Comparison of ENCODE assay signal across 8 cellular contexts in the genomic region with DNA sequence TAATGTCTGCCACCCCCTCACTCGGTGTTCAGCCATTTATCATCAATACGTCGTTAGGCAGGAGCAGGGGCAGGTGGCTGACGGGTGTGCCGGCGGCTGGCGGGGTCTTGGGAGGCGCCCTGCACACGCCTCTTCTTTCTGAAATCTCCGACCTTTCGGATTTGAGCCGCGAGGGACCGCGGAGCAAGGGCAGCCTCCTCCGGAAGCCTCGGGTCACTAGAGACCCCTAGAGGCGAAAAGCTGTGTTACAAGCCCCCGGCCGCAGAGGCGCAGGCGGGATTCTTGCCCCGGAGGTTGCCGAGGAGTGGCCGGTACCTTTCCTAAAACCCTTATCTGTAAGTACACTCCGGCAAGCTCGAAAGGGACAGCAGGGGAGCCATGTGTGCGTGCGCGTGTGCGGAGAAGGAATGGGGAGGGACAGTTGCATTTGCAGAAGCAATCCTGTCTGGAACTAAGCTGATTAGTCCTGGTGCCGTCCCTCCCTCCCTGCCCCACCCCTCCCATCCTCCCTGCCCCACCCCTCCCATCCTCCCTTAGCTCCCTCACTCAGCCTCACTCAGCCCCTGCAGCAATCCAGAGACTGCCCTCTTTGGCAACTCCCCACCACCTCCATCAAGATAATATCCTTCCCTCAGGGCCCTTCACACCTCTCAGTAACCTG. TPM values are rescaled to one million over a fixed set of nuclear protein-coding genes. Genes with fewer than 3 reads are reported as not detected.
DNase-seq lines count a peak whose midpoint lies in the region; ATAC-seq lines count a peak whose summit lies in the region.

No MANE protein-coding gene starts in this region.

- DNase-seq in GM03348 (ENCODE audit: low spot score) (peak; percentile 89), HPDE6-E6E7 (ENCODE audit: extremely low spot score) (peak; percentile 45), NOMO-1 treated with dmso at 0.1 percent for 144 hours (lab: John Stamatoyannopoulos, UW; ENCODE audit: unreplicated experiment) (peak; percentile 8), amygdala (lab: John Stamatoyannopoulos, UW) (peak in 48 of 56 donors; percentile 15 to 76 (median 51)), hypothalamus (lab: John Stamatoyannopoulos, UW) (peak in 47 of 51 donors; percentile 21 to 81 (median 59)), skeletal muscle cell (ENCODE audit: low read depth) (no peak), HT-29 (ENCODE audit: low spot score) (no peak)

- H3K4me3 ChIP-seq in skeletal muscle cell (ENCODE audit: low read depth, low read length): peak overlapping the region; percentile 34

- peak; percentile 86 for ATAC-seq in GM21526 (IDR thresholded peaks at IDR 0.05; ENCODE audit: low FRiP score, unreplicated experiment)

RNA-seq across cellular contexts. Expression of a gene that starts 11.0 kb away (rescaled TPM):
- total RNA-seq in HT-29 (2014; rRNA removed; shearing (Covaris generic)): not detected in 2 replicates

RNA-seq across cellular contexts. Expression of a gene that starts 17.2 kb away (rescaled TPM):
- total RNA-seq in HT-29 (2014; rRNA removed; shearing (Covaris generic)): not detected in 2 replicates

Comparison
In these comparisons a context has a peak if more than half of its experiments do, and no peak if none do; other contexts are left out.
1. DNase-seq: peak in GM03348 (single experiment), HPDE6-E6E7 (single experiment), NOMO-1 treated with dmso at 0.1 percent for 144 hours (single experiment), amygdala (48 of 56) and hypothalamus (47 of 51); none in skeletal muscle cell (single experiment) and HT-29 (single experiment).